Comparison of ENCODE assay signal across 12 cellular contexts in the genomic region with DNA sequence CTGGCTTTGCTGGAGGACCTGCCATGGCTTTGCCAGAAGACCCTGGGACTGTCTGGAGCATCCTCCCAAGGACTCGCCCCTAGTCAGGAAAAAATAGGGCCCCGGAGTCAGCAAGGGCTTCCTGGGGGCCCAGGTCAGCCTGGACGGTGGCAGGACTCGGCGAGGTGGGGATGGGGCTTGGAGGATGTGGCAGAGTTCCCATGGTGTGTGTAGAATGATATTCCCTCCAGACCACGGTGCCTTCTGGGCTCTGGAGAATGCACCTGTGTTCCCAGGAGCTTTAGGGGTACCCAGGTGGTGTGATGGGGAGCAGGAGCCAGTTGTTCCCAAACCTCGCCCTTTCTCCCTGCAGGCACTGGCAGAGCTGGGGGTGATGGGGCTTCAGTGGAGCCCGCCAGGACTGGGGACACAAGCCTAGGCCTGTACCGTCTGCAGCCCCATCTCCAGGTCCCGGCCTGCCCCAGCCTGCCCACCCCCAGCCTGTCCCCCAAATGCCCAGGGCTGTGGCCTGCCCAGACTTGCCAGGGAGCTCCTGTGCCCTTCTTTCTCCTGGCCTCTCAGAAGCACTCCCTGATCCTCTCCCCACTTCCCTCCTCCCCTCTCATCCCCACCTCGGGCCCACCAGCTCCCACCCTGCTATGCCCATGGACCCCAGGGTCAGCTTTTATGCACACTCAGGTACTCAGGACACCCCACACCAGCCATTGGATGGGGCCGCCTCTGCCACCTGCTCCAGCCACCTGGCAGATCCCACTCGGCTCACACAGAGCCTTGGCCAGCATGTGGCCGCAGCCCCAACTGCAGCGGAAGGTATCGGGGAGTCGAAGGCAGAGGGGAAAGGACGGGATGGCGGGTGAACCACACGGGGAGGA.
DNase-seq lines count a peak whose midpoint lies in the region; ATAC-seq, FAIRE-seq and TF ChIP-seq lines count a peak whose summit lies in the region.
"Had no signal": no experiment of that assay in that cellular context is flagged by ENCODE, and none has a peak within 500 bp of the region (broad histone marks: within the 10 kb centered on the region; RNA-seq: fewer than 3 reads in every experiment).

No MANE protein-coding gene starts in this region.

- no peak overlapping the region for H3K4me3 Mint-ChIP-seq in natural killer cell

- H3K27me3 ChIP-seq in right atrium auricular region = no peaks in the 10 kb centered on the region
- no peaks in the 10 kb centered on the region for H3K27me3 ChIP-seq in upper lobe of right lung

- H3K27me3 Mint-ChIP-seq in natural killer cell (ENCODE audit: low read depth in 2 of 2) = peaks cover 9 to 10% of the 10 kb centered on the region in 2 donors

- H3K4me1 Mint-ChIP-seq in natural killer cell = peaks cover 0 to under 1% of the 10 kb centered on the region in 2 donors

- H3K36me3 ChIP-seq in right atrium auricular region (no peaks in the 10 kb centered on the region), upper lobe of right lung (no peaks in the 10 kb centered on the region)

- ATAC-seq in Right ventricle myocardium superior (ENCODE audit: poor library complexity) (no peak), natural killer cell (no peak), upper lobe of right lung (no peak)
- ATAC-seq: SK-N-SH treated with all-trans-retinoic acid at 6 μM for 48 hours had no signal

- H3K36me3 Mint-ChIP-seq in natural killer cell = no peaks in the 10 kb centered on the region

- no peak overlapping the region for H3K27ac ChIP-seq in right atrium auricular region
- no peak overlapping the region for H3K27ac ChIP-seq in coronary artery
- H3K27ac ChIP-seq in upper lobe of right lung = no peak overlapping the region

- H3K4me3 ChIP-seq in right atrium auricular region = no peak overlapping the region
- no peak overlapping the region for H3K4me3 ChIP-seq in coronary artery
- no peak overlapping the region for H3K4me3 ChIP-seq in upper lobe of right lung

- H3K27ac Mint-ChIP-seq in natural killer cell = no peak overlapping the region

- TF ChIP-seq CTCF in right atrium auricular region (IDR thresholded peaks at IDR 0.05) (no peak), coronary artery (IDR thresholded peaks at IDR 0.05) (no peak), natural killer cell (IDR thresholded peaks at IDR 0.05) (no peak), upper lobe of right lung (IDR thresholded peaks at IDR 0.05) (no peak)

- H3K9me3 Mint-ChIP-seq in natural killer cell = no peaks in the 10 kb centered on the region

- no peak for FAIRE-seq in frontal cortex (lab: Jason Lieb, UNC)

- intact Hi-C loops in Right ventricle myocardium superior (cut with DNase I) = no loop called here
- intact Hi-C loops in natural killer cell (cut with micrococcal nuclease) = no loop called here
- intact Hi-C loops in upper lobe of right lung (cut with DNase I) = loop anchor here (10.0 kb wide), 1 partner anchor 81 kb away; a partner anchor contains a TSS

- DNase-seq in Right ventricle myocardium superior (peak; percentile 24), right atrium auricular region (ENCODE audit: low spot score) (no peak), coronary artery (ENCODE audit: low spot score) (peak; percentile 64), natural killer cell (peak; percentile 9), upper lobe of right lung (peak; percentile 54), NCI-H345 (lab: John Stamatoyannopoulos, UW) (no peak), H4 (ENCODE audit: low spot score) (no peak), frontal cortex (ENCODE audit: low spot score in 2 of 2) (no peak)
- DNase-seq: central memory CD4-positive, alpha-beta T cell; DMS 273 treated with DMSO at 0.1 percent for 48 hours; stimulated activated CD4-positive, alpha-beta T cell treated with anti-CD3 and anti-CD28 coated beads, Interleukin-2, amount 100 ng/mL, for 24 hours had no signal

- H3K4me1 ChIP-seq in right atrium auricular region (peaks cover 0 to 30% of the 10 kb centered on the region in 2 donors), upper lobe of right lung (peaks cover 17% of the 10 kb centered on the region)

- H3K9me3 ChIP-seq in right atrium auricular region = no peaks in the 10 kb centered on the region
- no peaks in the 10 kb centered on the region for H3K9me3 ChIP-seq in upper lobe of right lung

Comparison
In these comparisons a context has a peak if more than half of its experiments do, and no peak if none do; other contexts are left out.
1. DNase-seq: peak in Right ventricle myocardium superior (single experiment), coronary artery (single experiment), natural killer cell (single experiment) and upper lobe of right lung (single experiment); none in right atrium auricular region (single experiment), NCI-H345 (single experiment), H4 (single experiment) and frontal cortex (0 of 2).